In genomic region chr11:91446267-91446666, GRCh38 we compare ENCODE assay signal across 32 cellular contexts.
"Had no signal": no experiment of that assay in that cellular context is flagged by ENCODE, and none has a peak within 500 bp of the region (broad histone marks: within the 10 kb centered on the region; RNA-seq: fewer than 3 reads in every experiment).

No MANE protein-coding gene starts in this region.

- H3K36me3 ChIP-seq: adrenal gland, esophagus muscularis mucosa, gastroesophageal sphincter, WERI-Rb-1 had no signal

- DNase-seq: activated B cell treated with CpG ODN at 0.5 μM for 24 hours; activated CD4-positive, alpha-beta T cell treated with anti-CD3 and anti-CD28 coated beads for 48 hours; activated CD4-positive, alpha-beta T cell treated with anti-CD3 and anti-CD28 coated beads, Interleukin-2, amount 50 U/mL, for 1 hour; activated CD4-positive, alpha-beta T cell treated with anti-CD3 and anti-CD28 coated beads, Interleukin-2, amount 50 U/mL, for 48 hours; activated CD8-positive, alpha-beta memory T cell treated with anti-CD3 and anti-CD28 coated beads for 24 hours; activated CD8-positive, alpha-beta T cell treated with anti-CD3 and anti-CD28 coated beads for 36 hours; activated effector memory CD4-positive, alpha-beta T cell treated with Interleukin-2 at 50 U/mL for 16 hours; activated naive CD4-positive, alpha-beta T cell treated with anti-CD3 and anti-CD28 coated beads for 36 hours; activated naive CD8-positive, alpha-beta T cell treated with anti-CD3 and anti-CD28 coated beads for 36 hours; activated naive CD8-positive, alpha-beta T cell treated with anti-CD3 and anti-CD28 coated beads, Interleukin-2, amount 50 U/mL, for 24 hours; activated T-cell treated with anti-CD3 and anti-CD28 coated beads, Interleukin-2, amount 50 U/mL, for 4 hours; adrenal gland; amygdala; aorta; body of pancreas; caudate nucleus; cortex of kidney; dermis blood vessel endothelial cell; effector CD4-positive, alpha-beta T cell; effector memory CD8-positive, alpha-beta T cell; erythroblast; foreskin keratinocyte; head of caudate nucleus; T-cell; T-helper 9 cell; WERI-Rb-1 had no signal

- H3K4me3 ChIP-seq: adrenal gland, body of pancreas, esophagus muscularis mucosa, gastroesophageal sphincter had no signal

- H3K27me3 Mint-ChIP-seq: activated B cell treated with CpG ODN at 0.5 μM for 24 hours; activated CD8-positive, alpha-beta T cell treated with anti-CD3 and anti-CD28 coated beads for 36 hours; activated naive CD4-positive, alpha-beta T cell treated with anti-CD3 and anti-CD28 coated beads, Interleukin-2, amount 50 U/mL, for 24 hours; activated naive CD8-positive, alpha-beta T cell treated with anti-CD3 and anti-CD28 coated beads for 36 hours; activated naive CD8-positive, alpha-beta T cell treated with anti-CD3 and anti-CD28 coated beads, Interleukin-2, amount 50 U/mL, for 24 hours; activated T-helper 17 cell treated with anti-CD3 and anti-CD28 coated beads, Interleukin-2, amount 50 U/mL, for 72 hours; effector memory CD8-positive, alpha-beta T cell; T-cell had no signal

- H3K36me3 Mint-ChIP-seq: activated naive CD4-positive, alpha-beta T cell treated with anti-CD3 and anti-CD28 coated beads, Interleukin-2, amount 50 U/mL, for 24 hours; activated naive CD8-positive, alpha-beta T cell treated with anti-CD3 and anti-CD28 coated beads for 36 hours; T-cell had no signal

- H3K4me1 ChIP-seq: adrenal gland, body of pancreas, esophagus muscularis mucosa, foreskin keratinocyte, gastroesophageal sphincter had no signal

- H3K27ac Mint-ChIP-seq: activated B cell treated with CpG ODN at 0.5 μM for 24 hours; activated CD8-positive, alpha-beta T cell treated with anti-CD3 and anti-CD28 coated beads for 36 hours; activated naive CD4-positive, alpha-beta T cell treated with anti-CD3 and anti-CD28 coated beads for 36 hours; activated naive CD4-positive, alpha-beta T cell treated with anti-CD3 and anti-CD28 coated beads, Interleukin-2, amount 50 U/mL, for 24 hours; activated naive CD8-positive, alpha-beta T cell treated with anti-CD3 and anti-CD28 coated beads for 36 hours; activated naive CD8-positive, alpha-beta T cell treated with anti-CD3 and anti-CD28 coated beads, Interleukin-2, amount 50 U/mL, for 24 hours; activated T-helper 17 cell treated with anti-CD3 and anti-CD28 coated beads, Interleukin-2, amount 50 U/mL, for 72 hours; effector memory CD8-positive, alpha-beta T cell; T-cell; T-helper 1 cell treated with Interleukin-12 subunit alpha and Interleukin-12 subunit beta and Interleukin-4 antibody, amounts not matched to agents 30 μg/mL and 1 μg/mL, for 36 hours had no signal

- H3K9me3 Mint-ChIP-seq: activated naive CD8-positive, alpha-beta T cell treated with anti-CD3 and anti-CD28 coated beads for 36 hours had no signal

- H3K27me3 ChIP-seq: adrenal gland, body of pancreas, esophagus muscularis mucosa, foreskin keratinocyte, gastroesophageal sphincter had no signal

- H3K27ac ChIP-seq: adrenal gland, body of pancreas, esophagus muscularis mucosa, foreskin keratinocyte, gastroesophageal sphincter, WERI-Rb-1 had no signal

- H3K9me3 ChIP-seq: adrenal gland, body of pancreas, esophagus muscularis mucosa, gastroesophageal sphincter had no signal

- H3K4me1 Mint-ChIP-seq: activated B cell treated with CpG ODN at 0.5 μM for 24 hours; activated naive CD4-positive, alpha-beta T cell treated with anti-CD3 and anti-CD28 coated beads, Interleukin-2, amount 50 U/mL, for 24 hours; activated naive CD8-positive, alpha-beta T cell treated with anti-CD3 and anti-CD28 coated beads for 36 hours; activated naive CD8-positive, alpha-beta T cell treated with anti-CD3 and anti-CD28 coated beads, Interleukin-2, amount 50 U/mL, for 24 hours; activated T-helper 17 cell treated with anti-CD3 and anti-CD28 coated beads, Interleukin-2, amount 50 U/mL, for 72 hours; T-cell had no signal

- H3K4me3 Mint-ChIP-seq: activated B cell treated with CpG ODN at 0.5 μM for 24 hours; activated CD8-positive, alpha-beta T cell treated with anti-CD3 and anti-CD28 coated beads for 36 hours; activated naive CD4-positive, alpha-beta T cell treated with anti-CD3 and anti-CD28 coated beads for 36 hours; activated naive CD4-positive, alpha-beta T cell treated with anti-CD3 and anti-CD28 coated beads, Interleukin-2, amount 50 U/mL, for 24 hours; activated naive CD8-positive, alpha-beta T cell treated with anti-CD3 and anti-CD28 coated beads for 36 hours; activated naive CD8-positive, alpha-beta T cell treated with anti-CD3 and anti-CD28 coated beads, Interleukin-2, amount 50 U/mL, for 24 hours; activated T-cell treated with anti-CD3 and anti-CD28 coated beads, Interleukin-2, amount 50 U/mL, for 4 hours; activated T-helper 17 cell treated with anti-CD3 and anti-CD28 coated beads, Interleukin-2, amount 50 U/mL, for 72 hours; effector memory CD8-positive, alpha-beta T cell; T-cell; T-helper 1 cell treated with Interleukin-12 subunit alpha and Interleukin-12 subunit beta and Interleukin-4 antibody, amounts not matched to agents 30 μg/mL and 1 μg/mL, for 36 hours had no signal

- ATAC-seq: activated CD4-positive, CD25-positive, alpha-beta regulatory T cell treated with anti-CD3 and anti-CD28 coated beads, Interleukin-2, amount 50 U/mL, for 24 hours; activated CD8-positive, alpha-beta T cell treated with anti-CD3 and anti-CD28 coated beads for 36 hours; activated naive CD8-positive, alpha-beta T cell treated with anti-CD3 and anti-CD28 coated beads, Interleukin-2, amount 50 U/mL, for 24 hours; activated T-cell treated with anti-CD3 and anti-CD28 coated beads, Interleukin-2, amount 50 U/mL, for 4 hours; activated T-helper 17 cell treated with anti-CD3 and anti-CD28 coated beads, Interleukin-2, amount 50 U/mL, for 72 hours; body of pancreas; effector memory CD8-positive, alpha-beta T cell; foreskin keratinocyte; gastroesophageal sphincter; T-cell had no signal
